Comparison of ENCODE assay signal across 24 cellular contexts in the genomic region with DNA sequence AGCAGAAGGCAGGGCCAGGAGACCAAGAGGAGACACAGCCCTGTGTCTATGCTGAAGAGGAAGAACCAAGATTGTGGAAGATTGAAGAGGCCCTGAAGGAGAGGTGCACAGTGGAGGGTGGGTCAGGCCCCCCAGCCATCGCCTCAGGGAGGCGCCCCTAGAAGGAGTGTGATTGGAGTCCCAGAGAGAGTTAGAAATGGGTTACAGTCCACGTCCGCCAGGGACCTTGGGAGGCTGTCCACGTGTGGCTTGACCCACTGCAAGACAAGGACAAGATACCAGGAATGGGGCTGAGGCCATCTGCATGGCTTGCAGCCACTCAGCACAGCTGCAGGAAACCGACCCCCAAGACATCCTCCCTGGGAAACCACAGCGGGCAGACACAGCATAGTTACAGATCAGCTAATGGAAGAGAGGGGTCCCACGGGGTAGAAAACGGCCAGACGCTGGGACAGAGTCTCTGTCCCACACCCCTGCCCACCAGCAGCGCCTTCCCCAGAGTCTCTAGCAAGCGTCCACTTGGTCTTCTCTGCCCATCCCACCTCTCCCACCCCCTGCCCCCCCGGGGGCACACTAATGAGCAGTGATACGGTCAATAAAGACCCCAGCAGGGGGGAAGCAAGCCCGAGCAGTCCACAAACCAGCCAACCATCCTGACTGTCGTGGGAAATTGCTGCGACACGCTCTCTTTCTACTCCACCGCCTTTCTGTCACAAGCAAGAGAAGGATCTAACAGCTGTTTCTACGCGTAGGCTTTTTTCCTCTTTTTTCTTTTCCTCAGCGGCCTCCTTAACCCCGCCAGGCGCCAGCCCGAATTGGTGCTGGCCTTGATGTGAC.
"Had no signal": no experiment of that assay in that cellular context is flagged by ENCODE, and none has a peak within 500 bp of the region (broad histone marks: within the 10 kb centered on the region; RNA-seq: fewer than 3 reads in every experiment).

No MANE protein-coding gene starts in this region.

- H3K36me3 ChIP-seq: heart right ventricle, left ventricle myocardium inferior, neutrophil, upper lobe of left lung had no signal

- H3K27me3 ChIP-seq: foreskin keratinocyte, upper lobe of left lung had no signal

- H3K9me3 Mint-ChIP-seq: activated naive CD4-positive, alpha-beta T cell treated with anti-CD3 and anti-CD28 coated beads, Interleukin-2, amount 10 ng/mL, durations not matched to agents 7 days and 5 days; activated naive CD8-positive, alpha-beta T cell treated with anti-CD3 and anti-CD28 coated beads, Interleukin-2, amount 10 ng/mL, durations not matched to agents 7 days and 5 days; activated T-cell treated with anti-CD3 and anti-CD28 coated beads, Interleukin-2, amount 50 U/mL, for 24 hours; natural killer cell treated with Interleukin-12 subunit alpha and Interleukin-12 subunit beta and Interleukin-15 and Interleukin-18, amount 100 ng/mL, for 72 hours; stimulated activated naive CD8-positive, alpha-beta T cell treated with anti-CD3 and anti-CD28 coated beads, Interleukin-15, Interleukin-2, amounts not matched to agents 100 ng/mL and 50 ng/mL, for 24 hours; T-helper 2 cell treated with Interferon-gamma antibody and Interleukin-4, amounts not matched to agents 5 μg/mL and 100 μg/mL, for 36 hours had no signal

- H3K4me3 ChIP-seq: heart right ventricle, left ventricle myocardium inferior, lung, mucosa of descending colon, upper lobe of left lung had no signal

- H3K27ac ChIP-seq: foreskin keratinocyte, heart right ventricle, left ventricle myocardium inferior, neutrophil, upper lobe of left lung had no signal

- DNase-seq: activated B cell treated with CpG ODN at 0.5 μM for 24 hours; activated CD4-positive, alpha-beta T cell treated with anti-CD3 and anti-CD28 coated beads for 36 hours; activated CD8-positive, alpha-beta T cell treated with anti-CD3 and anti-CD28 coated beads, Interleukin-2, amount 10 ng/mL, durations not matched to agents 7 days and 5 days; activated gamma-delta T cell; activated naive CD4-positive, alpha-beta T cell treated with anti-CD3 and anti-CD28 coated beads, Interleukin-2, amount 10 ng/mL, durations not matched to agents 7 days and 5 days; activated naive CD8-positive, alpha-beta T cell treated with anti-CD3 and anti-CD28 coated beads, Interleukin-2, amount 10 ng/mL, durations not matched to agents 7 days and 5 days; activated T-cell treated with anti-CD3 and anti-CD28 coated beads, Interleukin-2, amount 50 U/mL, for 24 hours; caudate nucleus; foreskin keratinocyte; heart right ventricle; kidney glomerular epithelial cell; left ventricle myocardium inferior; mesendoderm; mucosa of descending colon; stimulated activated CD4-positive, alpha-beta T cell treated with anti-CD3 and anti-CD28 coated beads, Interleukin-2, amount 100 ng/mL, for 48 hours; T-helper 1 cell had no signal

- H3K36me3 Mint-ChIP-seq: activated naive CD4-positive, alpha-beta T cell treated with anti-CD3 and anti-CD28 coated beads, Interleukin-2, amount 10 ng/mL, durations not matched to agents 7 days and 5 days; activated naive CD8-positive, alpha-beta T cell treated with anti-CD3 and anti-CD28 coated beads, Interleukin-2, amount 10 ng/mL, durations not matched to agents 7 days and 5 days; natural killer cell treated with Interleukin-12 subunit alpha and Interleukin-12 subunit beta and Interleukin-15 and Interleukin-18, amount 100 ng/mL, for 72 hours had no signal

- H3K4me1 ChIP-seq: foreskin keratinocyte, heart right ventricle, left ventricle myocardium inferior, upper lobe of left lung had no signal

- H3K27ac Mint-ChIP-seq: activated B cell treated with CpG ODN at 0.5 μM for 24 hours; activated CD4-positive, alpha-beta T cell treated with anti-CD3 and anti-CD28 coated beads for 36 hours; activated CD8-positive, alpha-beta T cell treated with anti-CD3 and anti-CD28 coated beads, Interleukin-2, amount 10 ng/mL, durations not matched to agents 7 days and 5 days; activated naive CD4-positive, alpha-beta T cell treated with anti-CD3 and anti-CD28 coated beads, Interleukin-2, amount 10 ng/mL, durations not matched to agents 7 days and 5 days; activated naive CD8-positive, alpha-beta T cell treated with anti-CD3 and anti-CD28 coated beads, Interleukin-2, amount 10 ng/mL, durations not matched to agents 7 days and 5 days; activated T-cell treated with anti-CD3 and anti-CD28 coated beads, Interleukin-2, amount 50 U/mL, for 24 hours; natural killer cell treated with Interleukin-12 subunit alpha and Interleukin-12 subunit beta and Interleukin-15 and Interleukin-18, amount 100 ng/mL, for 72 hours; progenitor cell of endocrine pancreas; stimulated activated naive CD8-positive, alpha-beta T cell treated with anti-CD3 and anti-CD28 coated beads, Interleukin-15, Interleukin-2, amounts not matched to agents 100 ng/mL and 50 ng/mL, for 24 hours; T-helper 2 cell treated with Interferon-gamma antibody and Interleukin-4, amounts not matched to agents 5 μg/mL and 100 μg/mL, for 36 hours had no signal

- H3K4me1 Mint-ChIP-seq: activated B cell treated with CpG ODN at 0.5 μM for 24 hours; activated CD4-positive, alpha-beta T cell treated with anti-CD3 and anti-CD28 coated beads for 36 hours; activated naive CD4-positive, alpha-beta T cell treated with anti-CD3 and anti-CD28 coated beads, Interleukin-2, amount 10 ng/mL, durations not matched to agents 7 days and 5 days; activated naive CD8-positive, alpha-beta T cell treated with anti-CD3 and anti-CD28 coated beads, Interleukin-2, amount 10 ng/mL, durations not matched to agents 7 days and 5 days had no signal

- H3K4me3 Mint-ChIP-seq: activated B cell treated with CpG ODN at 0.5 μM for 24 hours; activated CD4-positive, alpha-beta T cell treated with anti-CD3 and anti-CD28 coated beads for 36 hours; activated CD8-positive, alpha-beta T cell treated with anti-CD3 and anti-CD28 coated beads, Interleukin-2, amount 10 ng/mL, durations not matched to agents 7 days and 5 days; activated naive CD4-positive, alpha-beta T cell treated with anti-CD3 and anti-CD28 coated beads, Interleukin-2, amount 10 ng/mL, durations not matched to agents 7 days and 5 days; activated naive CD8-positive, alpha-beta T cell treated with anti-CD3 and anti-CD28 coated beads, Interleukin-2, amount 10 ng/mL, durations not matched to agents 7 days and 5 days; activated T-cell treated with anti-CD3 and anti-CD28 coated beads, Interleukin-2, amount 50 U/mL, for 24 hours; natural killer cell treated with Interleukin-12 subunit alpha and Interleukin-12 subunit beta and Interleukin-15 and Interleukin-18, amount 100 ng/mL, for 72 hours; stimulated activated naive CD8-positive, alpha-beta T cell treated with anti-CD3 and anti-CD28 coated beads, Interleukin-15, Interleukin-2, amounts not matched to agents 100 ng/mL and 50 ng/mL, for 24 hours; T-helper 2 cell treated with Interferon-gamma antibody and Interleukin-4, amounts not matched to agents 5 μg/mL and 100 μg/mL, for 36 hours had no signal

- H3K9me3 ChIP-seq: heart right ventricle, mucosa of descending colon, neutrophil, upper lobe of left lung had no signal

- ATAC-seq: activated CD4-positive, alpha-beta T cell treated with anti-CD3 and anti-CD28 coated beads for 36 hours; activated CD8-positive, alpha-beta T cell treated with anti-CD3 and anti-CD28 coated beads, Interleukin-2, amount 10 ng/mL, durations not matched to agents 7 days and 5 days; esophagus mucosa; foreskin keratinocyte; heart right ventricle; mucosa of descending colon had no signal
